ENCODE assay signal across 14 cellular contexts in genomic region chr1:59178803-59179202, GRCh38.
DNase-seq lines count a peak whose midpoint lies in the region; ATAC-seq and TF ChIP-seq lines count a peak whose summit lies in the region.
"Had no signal": no experiment of that assay in that cellular context is flagged by ENCODE, and none has a peak within 500 bp of the region (broad histone marks: within the 10 kb centered on the region; RNA-seq: fewer than 3 reads in every experiment).

No MANE protein-coding gene starts in this region.

- no peak overlapping the region for H2BK120ac ChIP-seq in neuronal stem cell (ENCODE audit: low read depth, low read length)

- peak; percentile 14 to 84 for ATAC-seq in left cardiac atrium
- no peak for ATAC-seq in activated CD4-positive, CD25-positive, alpha-beta regulatory T cell treated with anti-CD3 and anti-CD28 coated beads, Interleukin-2, amount 50 U/mL, for 24 hours
- ATAC-seq: mucosa of descending colon had no signal

- no peak overlapping the region for H2BK5ac ChIP-seq in neuronal stem cell (ENCODE audit: low read length)

- no peaks in the 10 kb centered on the region for H3K36me3 ChIP-seq in ascending aorta
- H3K36me3 ChIP-seq in neuronal stem cell (replicated peaks in 1 of 2; ENCODE audit: control insufficient read depth in 2 of 2, insufficient read depth in 2 of 2, low read length in 2 of 2), result no peaks in the 10 kb centered on the region
- H3K36me3 ChIP-seq in testis (ENCODE audit: low read depth, missing control alignments), result no peaks in the 10 kb centered on the region
- no peaks in the 10 kb centered on the region for H3K36me3 ChIP-seq in CD4-positive, alpha-beta memory T cell (ENCODE audit: insufficient read depth, low read length)

- H3K9me3 ChIP-seq in ascending aorta (no peaks in the 10 kb centered on the region), neuronal stem cell (replicated peaks in 1 of 2; ENCODE audit: control insufficient read depth in 2 of 2, insufficient read depth in 1 of 2, low read depth in 1 of 2, low read length in 2 of 2) (peaks cover 0 to 7% of the 10 kb centered on the region in 2 donors), testis (no peaks in the 10 kb centered on the region)
- no peaks in the 10 kb centered on the region for H3K9me3 ChIP-seq in CD4-positive, alpha-beta memory T cell (ENCODE audit: control insufficient read depth in 1 of 2, low read length in 2 of 2)
- H3K9me3 ChIP-seq: mucosa of descending colon had no signal

- H3K4me1 Mint-ChIP-seq in CD4-positive, alpha-beta memory T cell, result no peaks in the 10 kb centered on the region
- H3K4me1 Mint-ChIP-seq: activated naive CD8-positive, alpha-beta T cell treated with anti-CD3 and anti-CD28 coated beads, Interleukin-2, amount 10 ng/mL, durations not matched to agents 7 days and 5 days had no signal

- H3K9ac ChIP-seq in neuronal stem cell (ENCODE audit: low read depth, low read length, poor library complexity), result no peak overlapping the region

- H3K27ac Mint-ChIP-seq in CD4-positive, alpha-beta memory T cell, result no peak overlapping the region
- H3K27ac Mint-ChIP-seq: activated naive CD8-positive, alpha-beta T cell treated with anti-CD3 and anti-CD28 coated beads, Interleukin-2, amount 10 ng/mL, durations not matched to agents 7 days and 5 days had no signal

- no CpG with 5 or more reads among the region's 2 CpGs for WGBS in neuronal stem cell (ENCODE audit: extremely low coverage in 2 of 2, insufficient read length in 2 of 2, insufficient replicate concordance in 1 of 2), 2 donors
- 38 to 42% methylated on average over 2 of the region's 2 CpGs for WGBS in testis, 2 donors

- TF ChIP-seq POLR2A in testis (IDR thresholded peaks at IDR 0.05), result no peak

- H4K91ac ChIP-seq in neuronal stem cell (ENCODE audit: low read depth, low read length, poor library complexity), result no peak overlapping the region

- H3K27me3 ChIP-seq in ascending aorta (no peaks in the 10 kb centered on the region), neuronal stem cell (ENCODE audit: control insufficient read depth in 3 of 3, insufficient read depth in 3 of 3, low read depth in 1 of 3, low read length in 3 of 3) (no peaks in the 10 kb centered on the region), testis (no peaks in the 10 kb centered on the region)
- H3K27me3 ChIP-seq in CD4-positive, alpha-beta memory T cell (ENCODE audit: insufficient read depth, low read length), result no peaks in the 10 kb centered on the region

- H3K9me3 Mint-ChIP-seq in CD4-positive, alpha-beta memory T cell, result peaks cover 0 to 2% (median 0%) of the 10 kb centered on the region in 8 donors

- H3K14ac ChIP-seq in neuronal stem cell (ENCODE audit: low read length), result no peak overlapping the region

- intact Hi-C loops in ascending aorta (cut with DNase I) (loop anchor here (2.0 kb wide), 1 partner anchor 24 kb away; no protein-coding TSS in a partner anchor), left cardiac atrium (cut with DNase I) (no loop called here), testis (cut with DNase I; ENCODE audit: low total_unique reads) (no loop called here)
- intact Hi-C loops in CD4-positive, alpha-beta memory T cell (cut with micrococcal nuclease), result no loop called here

- no peaks in the 10 kb centered on the region for H3K36me3 Mint-ChIP-seq in CD4-positive, alpha-beta memory T cell
- H3K36me3 Mint-ChIP-seq: activated naive CD8-positive, alpha-beta T cell treated with anti-CD3 and anti-CD28 coated beads, Interleukin-2, amount 10 ng/mL, durations not matched to agents 7 days and 5 days had no signal

- peak overlapping the region; percentile 36 for H2AFZ ChIP-seq in neuronal stem cell (ENCODE audit: low read length)

- CTCF ChIA-PET in CD4-positive, alpha-beta memory T cell (lab: Charles Lee; ENCODE audit: partially characterized antibody), result no interaction called here

- H3K4me2 ChIP-seq in neuronal stem cell (ENCODE audit: insufficient read depth, low read length, poor library complexity, severe bottlenecking), result no peak overlapping the region

- no peak overlapping the region for H3K18ac ChIP-seq in neuronal stem cell (ENCODE audit: low read length)

- POLR2A ChIA-PET in CD4-positive, alpha-beta memory T cell (lab: Charles Lee; ENCODE audit: partially characterized antibody), result no interaction called here

- TF ChIP-seq CTCF in ascending aorta (IDR thresholded peaks at IDR 0.05) (no peak), testis (IDR thresholded peaks at IDR 0.05) (no peak)

- H2AK5ac ChIP-seq in neuronal stem cell (ENCODE audit: low read depth, low read length), result no peak overlapping the region

- no peak overlapping the region for H2BK15ac ChIP-seq in neuronal stem cell (ENCODE audit: low read length)

- no peak overlapping the region for H3K4ac ChIP-seq in neuronal stem cell (ENCODE audit: low read length)

- no peaks in the 10 kb centered on the region for H3K79me1 ChIP-seq in neuronal stem cell (ENCODE audit: low read depth, low read length)

- H4K8ac ChIP-seq in neuronal stem cell (ENCODE audit: low read depth, low read length), result no peak overlapping the region

- H3K4me1 ChIP-seq in ascending aorta (peaks cover 5 to 18% of the 10 kb centered on the region in 2 donors), neuronal stem cell (ENCODE audit: control insufficient read depth in 2 of 2, insufficient read depth in 1 of 2, low read depth in 1 of 2, low read length in 2 of 2) (peaks cover 1 to 9% of the 10 kb centered on the region in 2 donors), testis (peaks cover 15% of the 10 kb centered on the region)
- H3K4me1 ChIP-seq in CD4-positive, alpha-beta memory T cell (ENCODE audit: insufficient read depth, low read length), result no peaks in the 10 kb centered on the region

- no peak overlapping the region for H3K23ac ChIP-seq in neuronal stem cell (ENCODE audit: low read depth, low read length, poor library complexity)

- H3K27ac ChIP-seq in ascending aorta, result peak overlapping the region; percentile 70 to 75
- no peak overlapping the region for H3K27ac ChIP-seq in neuronal stem cell (replicated peaks; ENCODE audit: low read length)
- peak overlapping the region in 1 of 2 donors; percentile 33 for H3K27ac ChIP-seq in testis
- H3K27ac ChIP-seq in CD4-positive, alpha-beta memory T cell (ENCODE audit: low read depth, low read length), result no peak overlapping the region

- no peaks in the 10 kb centered on the region for H3K27me3 Mint-ChIP-seq in CD4-positive, alpha-beta memory T cell
- H3K27me3 Mint-ChIP-seq: activated naive CD8-positive, alpha-beta T cell treated with anti-CD3 and anti-CD28 coated beads, Interleukin-2, amount 10 ng/mL, durations not matched to agents 7 days and 5 days had no signal

- H3K4me3 ChIP-seq in ascending aorta (no peak overlapping the region), neuronal stem cell (ENCODE audit: low read length in 2 of 2) (no peak overlapping the region), testis (no peak overlapping the region)
- no peak overlapping the region for H3K4me3 ChIP-seq in CD4-positive, alpha-beta memory T cell (ENCODE audit: low read length in 2 of 2)
- H3K4me3 ChIP-seq: mucosa of descending colon had no signal

- H3K4me3 Mint-ChIP-seq in CD4-positive, alpha-beta memory T cell, result no peak overlapping the region
- H3K4me3 Mint-ChIP-seq: activated naive CD8-positive, alpha-beta T cell treated with anti-CD3 and anti-CD28 coated beads, Interleukin-2, amount 10 ng/mL, durations not matched to agents 7 days and 5 days had no signal

- H2BK12ac ChIP-seq in neuronal stem cell (ENCODE audit: low read length), result no peak overlapping the region

- DNase-seq in ascending aorta (ENCODE audit: low spot score in 2 of 2) (no peak), left cardiac atrium (no peak), neuronal stem cell (ENCODE audit: low spot score) (no peak), testis (peak; percentile 79), NCI-H1930 (lab: John Stamatoyannopoulos, UW) (no peak)
- DNase-seq in CD4-positive, alpha-beta memory T cell, result no peak
- no peak for DNase-seq in central memory CD4-positive, alpha-beta T cell
- DNase-seq: activated CD4-positive, alpha-beta T cell treated with anti-CD3 and anti-CD28 coated beads for 4 hours; activated naive CD8-positive, alpha-beta T cell treated with anti-CD3 and anti-CD28 coated beads, Interleukin-2, amount 10 ng/mL, durations not matched to agents 7 days and 5 days; dermis blood vessel endothelial cell; NCI-H1436 treated with DMSO at 0.1 percent for 48 hours; NCI-H526 treated with DMSO at 0.1 percent for 48 hours had no signal

Comparison
In these comparisons a context has a peak if more than half of its experiments do, and no peak if none do; other contexts are left out.
1. H3K27ac ChIP-seq: peak in ascending aorta (2 of 2); none in neuronal stem cell (single experiment) and CD4-positive, alpha-beta memory T cell (single experiment).
2. ATAC-seq: peak in left cardiac atrium (2 of 2); none in activated CD4-positive, CD25-positive, alpha-beta regulatory T cell treated with anti-CD3 and anti-CD28 coated beads, Interleukin-2, amount 50 U/mL, for 24 hours (0 of 2).